1 cellular context compared by ENCODE assay signal in the genomic region with DNA sequence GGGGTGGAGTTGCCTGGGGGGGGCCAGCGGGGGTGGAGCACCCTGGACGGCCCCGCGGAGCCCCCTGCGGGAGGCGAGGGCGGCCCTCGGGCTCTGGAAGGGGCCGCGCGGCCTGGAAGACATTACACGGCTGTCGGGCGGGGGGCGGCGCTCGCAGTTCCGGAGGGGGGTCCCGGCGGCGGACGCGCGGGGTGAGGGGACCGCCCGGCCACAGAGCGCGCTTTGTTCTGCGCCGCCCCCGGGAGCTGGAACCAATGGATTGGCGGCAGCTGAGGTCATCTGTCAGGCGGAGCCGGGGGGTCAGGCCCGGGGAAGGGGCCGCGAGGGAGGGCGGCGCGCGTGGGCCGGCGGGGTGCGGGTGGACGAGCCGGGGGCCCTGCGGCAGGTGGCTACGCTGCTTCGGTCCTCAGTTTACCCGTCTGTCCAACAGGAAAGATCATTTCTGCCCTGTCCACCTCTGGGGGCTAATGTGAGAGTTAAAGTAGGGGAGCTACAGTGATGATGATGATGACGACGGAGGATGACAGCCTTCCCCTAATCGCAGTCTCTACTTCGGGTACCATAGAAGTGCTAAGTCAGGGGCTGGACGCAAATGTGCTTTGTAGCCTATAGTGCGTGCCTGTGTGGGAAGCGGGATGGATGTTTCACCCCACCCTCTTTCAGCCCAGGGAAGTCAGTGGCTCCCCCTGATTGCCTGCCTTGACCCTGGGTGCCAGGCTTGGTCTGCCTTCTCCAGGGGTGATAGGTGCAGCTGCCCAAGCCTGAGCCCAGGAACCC.
A peak's percentile ranks its signal among the peaks of the same experiment; 100 is the strongest.
TF ChIP-seq lines count a peak whose summit lies in the region.

No MANE protein-coding gene starts in this region.

TF ChIP-seq in HepG2, 621 proteins besides CTCF, POLR2A, EP300 and RAD21 (continued from another document and continues in another):
- TF ChIP-seq, protein P1, sequence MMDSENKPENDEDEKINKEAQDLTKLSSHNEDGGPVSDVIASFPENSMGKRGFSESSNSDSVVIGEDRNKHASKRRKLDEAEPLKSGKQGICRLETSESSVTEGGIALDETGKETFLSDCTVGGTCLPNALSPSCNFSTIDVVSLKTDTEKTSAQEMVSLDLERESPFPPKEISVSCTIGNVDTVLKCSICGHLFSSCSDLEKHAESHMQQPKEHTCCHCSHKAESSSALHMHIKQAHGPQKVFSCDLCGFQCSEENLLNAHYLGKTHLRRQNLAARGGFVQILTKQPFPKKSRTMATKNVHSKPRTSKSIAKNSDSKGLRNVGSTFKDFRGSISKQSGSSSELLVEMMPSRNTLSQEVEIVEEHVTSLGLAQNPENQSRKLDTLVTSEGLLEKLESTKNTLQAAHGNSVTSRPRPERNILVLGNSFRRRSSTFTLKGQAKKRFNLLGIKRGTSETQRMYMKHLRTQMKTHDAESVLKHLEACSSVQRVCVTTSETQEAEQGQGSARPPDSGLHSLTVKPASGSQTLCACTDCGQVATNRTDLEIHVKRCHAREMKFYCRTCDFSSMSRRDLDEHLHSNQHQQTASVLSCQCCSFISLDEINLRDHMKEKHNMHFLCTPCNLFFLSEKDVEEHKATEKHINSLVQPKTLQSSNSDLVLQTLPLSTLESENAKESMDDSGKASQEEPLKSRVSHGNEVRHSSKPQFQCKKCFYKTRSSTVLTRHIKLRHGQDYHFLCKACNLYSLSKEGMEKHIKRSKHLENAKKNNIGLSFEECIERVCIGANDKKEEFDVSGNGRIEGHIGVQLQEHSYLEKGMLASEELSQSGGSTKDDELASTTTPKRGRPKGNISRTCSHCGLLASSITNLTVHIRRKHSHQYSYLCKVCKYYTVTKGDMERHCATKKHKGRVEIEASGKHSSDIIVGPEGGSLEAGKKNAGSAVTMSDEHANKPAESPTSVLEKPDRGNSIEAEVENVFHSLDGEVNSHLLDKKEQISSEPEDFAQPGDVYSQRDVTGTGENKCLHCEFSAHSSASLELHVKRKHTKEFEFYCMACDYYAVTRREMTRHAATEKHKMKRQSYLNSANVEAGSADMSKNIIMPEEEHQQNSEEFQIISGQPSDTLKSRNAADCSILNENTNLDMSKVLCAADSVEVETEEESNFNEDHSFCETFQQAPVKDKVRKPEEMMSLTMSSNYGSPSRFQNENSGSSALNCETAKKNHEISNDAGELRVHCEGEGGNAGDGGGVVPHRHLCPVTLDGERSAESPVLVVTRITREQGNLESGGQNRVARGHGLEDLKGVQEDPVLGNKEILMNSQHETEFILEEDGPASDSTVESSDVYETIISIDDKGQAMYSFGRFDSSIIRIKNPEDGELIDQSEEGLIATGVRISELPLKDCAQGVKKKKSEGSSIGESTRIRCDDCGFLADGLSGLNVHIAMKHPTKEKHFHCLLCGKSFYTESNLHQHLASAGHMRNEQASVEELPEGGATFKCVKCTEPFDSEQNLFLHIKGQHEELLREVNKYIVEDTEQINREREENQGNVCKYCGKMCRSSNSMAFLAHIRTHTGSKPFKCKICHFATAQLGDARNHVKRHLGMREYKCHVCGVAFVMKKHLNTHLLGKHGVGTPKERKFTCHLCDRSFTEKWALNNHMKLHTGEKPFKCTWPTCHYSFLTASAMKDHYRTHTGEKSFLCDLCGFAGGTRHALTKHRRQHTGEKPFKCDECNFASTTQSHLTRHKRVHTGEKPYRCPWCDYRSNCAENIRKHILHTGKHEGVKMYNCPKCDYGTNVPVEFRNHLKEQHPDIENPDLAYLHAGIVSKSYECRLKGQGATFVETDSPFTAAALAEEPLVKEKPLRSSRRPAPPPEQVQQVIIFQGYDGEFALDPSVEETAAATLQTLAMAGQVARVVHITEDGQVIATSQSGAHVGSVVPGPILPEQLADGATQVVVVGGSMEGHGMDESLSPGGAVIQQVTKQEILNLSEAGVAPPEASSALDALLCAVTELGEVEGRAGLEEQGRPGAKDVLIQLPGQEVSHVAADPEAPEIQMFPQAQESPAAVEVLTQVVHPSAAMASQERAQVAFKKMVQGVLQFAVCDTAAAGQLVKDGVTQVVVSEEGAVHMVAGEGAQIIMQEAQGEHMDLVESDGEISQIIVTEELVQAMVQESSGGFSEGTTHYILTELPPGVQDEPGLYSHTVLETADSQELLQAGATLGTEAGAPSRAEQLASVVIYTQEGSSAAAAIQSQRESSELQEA (CRISPR knock-in tag; IDR thresholded peaks at IDR 0.05; ENCODE audit: not compliant biosample characterization), result no peak
- TF ChIP-seq CCAR2 (optimal IDR thresholded peaks at IDR 0.05; ENCODE audit: low read depth, low read length) (no peak), ZNF230 (CRISPR knock-in tag; IDR thresholded peaks at IDR 0.05) (no peak; the same call in 1 of the 2 replicates), SOX13 (IDR thresholded peaks at IDR 0.05) (no peak), SOX13 (CRISPR knock-in tag; conservative IDR thresholded peaks at IDR 0.05 in 1 of 2, IDR thresholded peaks at IDR 0.05 in 1 of 2) (peak in 1 of 2 experiments; percentile 58; a peak in 2 of 4 replicates), NCOA1 (CRISPR knock-in tag; IDR thresholded peaks at IDR 0.05) (no peak), SSRP1 (CRISPR knock-in tag; IDR thresholded peaks at IDR 0.05) (no peak), ZNF124 (CRISPR knock-in tag; IDR thresholded peaks at IDR 0.05) (no peak), ZNF703 (CRISPR knock-in tag; IDR thresholded peaks at IDR 0.05; ENCODE audit: borderline replicate concordance) (no peak), ZFP62 (CRISPR knock-in tag; IDR thresholded peaks at IDR 0.05) (no peak), KDM6A (CRISPR knock-in tag; IDR thresholded peaks at IDR 0.05; ENCODE audit: low read depth) (no peak), TFDP1 (CRISPR knock-in tag; IDR thresholded peaks at IDR 0.05; ENCODE audit: borderline replicate concordance) (peak; percentile 72; the same call in 1 of the 2 replicates), DBP (CRISPR knock-in tag; IDR thresholded peaks at IDR 0.05; ENCODE audit: not compliant biosample characterization) (no peak), ZNF430 (CRISPR knock-in tag; IDR thresholded peaks at IDR 0.05) (peak; percentile 65; the same call in 1 of the 2 replicates), POLR2G (IDR thresholded peaks at IDR 0.05; ENCODE audit: low read depth, low read length) (0 out of 2 replicates have a peak, but pooled peaks have one; percentile 30), PCBP1 (IDR thresholded peaks at IDR 0.05; ENCODE audit: borderline replicate concordance, low read depth, low read length) (no peak), ZNF30 (CRISPR knock-in tag; IDR thresholded peaks at IDR 0.05) (no peak), GABPB1 (CRISPR knock-in tag; IDR thresholded peaks at IDR 0.05) (peak; percentile 78; the same call in 1 of the 2 replicates), NFKB2 (CRISPR knock-in tag; IDR thresholded peaks at IDR 0.05; ENCODE audit: borderline replicate concordance) (peak; percentile 80; the same call in 1 of the 2 replicates), ZNF850 (CRISPR knock-in tag; conservative IDR thresholded peaks at IDR 0.05) (no peak), EHMT2 (IDR thresholded peaks at IDR 0.05; ENCODE audit: borderline replicate concordance, low read depth, low read length) (no peak), ZNF879 (CRISPR knock-in tag; IDR thresholded peaks at IDR 0.05) (no peak), RARG (CRISPR knock-in tag; IDR thresholded peaks at IDR 0.05; ENCODE audit: low read depth) (no peak), ELF4 (CRISPR knock-in tag; IDR thresholded peaks at IDR 0.05; ENCODE audit: borderline replicate concordance) (no peak), TBX2 (CRISPR knock-in tag; IDR thresholded peaks at IDR 0.05; ENCODE audit: borderline replicate concordance) (peak; percentile 69; the same call in 1 of the 2 replicates), MIER3 (CRISPR knock-in tag; IDR thresholded peaks at IDR 0.05; ENCODE audit: borderline replicate concordance) (0 out of 2 replicates have a peak, but pooled peaks have one; percentile 27), RARA (CRISPR knock-in tag; IDR thresholded peaks at IDR 0.05) (peak; percentile 90)
- TF ChIP-seq, protein P2, sequence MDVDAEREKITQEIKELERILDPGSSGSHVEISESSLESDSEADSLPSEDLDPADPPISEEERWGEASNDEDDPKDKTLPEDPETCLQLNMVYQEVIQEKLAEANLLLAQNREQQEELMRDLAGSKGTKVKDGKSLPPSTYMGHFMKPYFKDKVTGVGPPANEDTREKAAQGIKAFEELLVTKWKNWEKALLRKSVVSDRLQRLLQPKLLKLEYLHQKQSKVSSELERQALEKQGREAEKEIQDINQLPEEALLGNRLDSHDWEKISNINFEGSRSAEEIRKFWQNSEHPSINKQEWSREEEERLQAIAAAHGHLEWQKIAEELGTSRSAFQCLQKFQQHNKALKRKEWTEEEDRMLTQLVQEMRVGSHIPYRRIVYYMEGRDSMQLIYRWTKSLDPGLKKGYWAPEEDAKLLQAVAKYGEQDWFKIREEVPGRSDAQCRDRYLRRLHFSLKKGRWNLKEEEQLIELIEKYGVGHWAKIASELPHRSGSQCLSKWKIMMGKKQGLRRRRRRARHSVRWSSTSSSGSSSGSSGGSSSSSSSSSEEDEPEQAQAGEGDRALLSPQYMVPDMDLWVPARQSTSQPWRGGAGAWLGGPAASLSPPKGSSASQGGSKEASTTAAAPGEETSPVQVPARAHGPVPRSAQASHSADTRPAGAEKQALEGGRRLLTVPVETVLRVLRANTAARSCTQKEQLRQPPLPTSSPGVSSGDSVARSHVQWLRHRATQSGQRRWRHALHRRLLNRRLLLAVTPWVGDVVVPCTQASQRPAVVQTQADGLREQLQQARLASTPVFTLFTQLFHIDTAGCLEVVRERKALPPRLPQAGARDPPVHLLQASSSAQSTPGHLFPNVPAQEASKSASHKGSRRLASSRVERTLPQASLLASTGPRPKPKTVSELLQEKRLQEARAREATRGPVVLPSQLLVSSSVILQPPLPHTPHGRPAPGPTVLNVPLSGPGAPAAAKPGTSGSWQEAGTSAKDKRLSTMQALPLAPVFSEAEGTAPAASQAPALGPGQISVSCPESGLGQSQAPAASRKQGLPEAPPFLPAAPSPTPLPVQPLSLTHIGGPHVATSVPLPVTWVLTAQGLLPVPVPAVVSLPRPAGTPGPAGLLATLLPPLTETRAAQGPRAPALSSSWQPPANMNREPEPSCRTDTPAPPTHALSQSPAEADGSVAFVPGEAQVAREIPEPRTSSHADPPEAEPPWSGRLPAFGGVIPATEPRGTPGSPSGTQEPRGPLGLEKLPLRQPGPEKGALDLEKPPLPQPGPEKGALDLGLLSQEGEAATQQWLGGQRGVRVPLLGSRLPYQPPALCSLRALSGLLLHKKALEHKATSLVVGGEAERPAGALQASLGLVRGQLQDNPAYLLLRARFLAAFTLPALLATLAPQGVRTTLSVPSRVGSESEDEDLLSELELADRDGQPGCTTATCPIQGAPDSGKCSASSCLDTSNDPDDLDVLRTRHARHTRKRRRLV (CRISPR knock-in tag; IDR thresholded peaks at IDR 0.05), result no peak
- TF ChIP-seq, protein P3, sequence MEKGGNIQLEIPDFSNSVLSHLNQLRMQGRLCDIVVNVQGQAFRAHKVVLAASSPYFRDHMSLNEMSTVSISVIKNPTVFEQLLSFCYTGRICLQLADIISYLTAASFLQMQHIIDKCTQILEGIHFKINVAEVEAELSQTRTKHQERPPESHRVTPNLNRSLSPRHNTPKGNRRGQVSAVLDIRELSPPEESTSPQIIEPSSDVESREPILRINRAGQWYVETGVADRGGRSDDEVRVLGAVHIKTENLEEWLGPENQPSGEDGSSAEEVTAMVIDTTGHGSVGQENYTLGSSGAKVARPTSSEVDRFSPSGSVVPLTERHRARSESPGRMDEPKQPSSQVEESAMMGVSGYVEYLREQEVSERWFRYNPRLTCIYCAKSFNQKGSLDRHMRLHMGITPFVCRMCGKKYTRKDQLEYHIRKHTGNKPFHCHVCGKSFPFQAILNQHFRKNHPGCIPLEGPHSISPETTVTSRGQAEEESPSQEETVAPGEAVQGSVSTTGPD (CRISPR knock-in tag; IDR thresholded peaks at IDR 0.05), result no peak
- TF ChIP-seq, protein P4, sequence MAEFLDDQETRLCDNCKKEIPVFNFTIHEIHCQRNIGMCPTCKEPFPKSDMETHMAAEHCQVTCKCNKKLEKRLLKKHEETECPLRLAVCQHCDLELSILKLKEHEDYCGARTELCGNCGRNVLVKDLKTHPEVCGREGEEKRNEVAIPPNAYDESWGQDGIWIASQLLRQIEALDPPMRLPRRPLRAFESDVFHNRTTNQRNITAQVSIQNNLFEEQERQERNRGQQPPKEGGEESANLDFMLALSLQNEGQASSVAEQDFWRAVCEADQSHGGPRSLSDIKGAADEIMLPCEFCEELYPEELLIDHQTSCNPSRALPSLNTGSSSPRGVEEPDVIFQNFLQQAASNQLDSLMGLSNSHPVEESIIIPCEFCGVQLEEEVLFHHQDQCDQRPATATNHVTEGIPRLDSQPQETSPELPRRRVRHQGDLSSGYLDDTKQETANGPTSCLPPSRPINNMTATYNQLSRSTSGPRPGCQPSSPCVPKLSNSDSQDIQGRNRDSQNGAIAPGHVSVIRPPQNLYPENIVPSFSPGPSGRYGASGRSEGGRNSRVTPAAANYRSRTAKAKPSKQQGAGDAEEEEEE (CRISPR knock-in tag; IDR thresholded peaks at IDR 0.05; ENCODE audit: borderline replicate concordance), result no peak
- TF ChIP-seq, protein P5, sequence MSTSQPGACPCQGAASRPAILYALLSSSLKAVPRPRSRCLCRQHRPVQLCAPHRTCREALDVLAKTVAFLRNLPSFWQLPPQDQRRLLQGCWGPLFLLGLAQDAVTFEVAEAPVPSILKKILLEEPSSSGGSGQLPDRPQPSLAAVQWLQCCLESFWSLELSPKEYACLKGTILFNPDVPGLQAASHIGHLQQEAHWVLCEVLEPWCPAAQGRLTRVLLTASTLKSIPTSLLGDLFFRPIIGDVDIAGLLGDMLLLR (CRISPR knock-in tag; IDR thresholded peaks at IDR 0.05), result peak; percentile 49; the same call in 1 of the 2 replicates
- TF ChIP-seq, protein P6, sequence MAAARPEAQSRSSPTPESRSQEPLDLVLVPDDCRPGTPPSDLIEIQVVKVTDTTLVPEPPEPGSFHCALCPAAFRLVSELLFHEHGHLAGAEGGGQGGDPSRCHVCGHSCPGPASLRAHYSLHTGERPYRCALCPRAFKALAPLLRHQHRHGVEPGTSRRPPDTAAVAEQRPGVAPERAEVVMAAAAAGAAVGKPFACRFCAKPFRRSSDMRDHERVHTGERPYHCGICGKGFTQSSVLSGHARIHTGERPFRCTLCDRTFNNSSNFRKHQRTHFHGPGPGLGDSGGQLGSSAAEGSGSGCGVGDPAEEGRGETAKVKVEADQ (CRISPR knock-in tag; IDR thresholded peaks at IDR 0.05; ENCODE audit: borderline replicate concordance), result 0 out of 2 replicates have a peak, but pooled peaks have one; percentile 18
